ENCODE assay signal across 9 cellular contexts in genomic region chr12:88299567-88300101, GRCh38.
DNase-seq lines count a peak whose midpoint lies in the region; ATAC-seq lines count a peak whose summit lies in the region.
"Had no signal": no experiment of that assay in that cellular context is flagged by ENCODE, and none has a peak within 500 bp of the region (broad histone marks: within the 10 kb centered on the region; RNA-seq: fewer than 3 reads in every experiment).

No MANE protein-coding gene starts in this region.

- peak; percentile 95 for ATAC-seq in activated CD8-positive, alpha-beta memory T cell treated with anti-CD3 and anti-CD28 coated beads, Interleukin-2, amount 10 ng/mL, durations not matched to agents 7 days and 5 days
- peak; percentile 95 for ATAC-seq in HG02623 (IDR thresholded peaks at IDR 0.05; ENCODE audit: unreplicated experiment)
- peak; percentile 97 for ATAC-seq in stimulated activated effector memory CD8-positive, alpha-beta T cell treated with anti-CD3 and anti-CD28 coated beads, Interleukin-12 subunit alpha, Interleukin-12 subunit beta, amount 100 ng/mL, for 72 hours

- H3K4me1 Mint-ChIP-seq in activated CD8-positive, alpha-beta memory T cell treated with anti-CD3 and anti-CD28 coated beads, Interleukin-2, amount 10 ng/mL, durations not matched to agents 7 days and 5 days, result peaks cover 31% of the 10 kb centered on the region
- peaks cover 9% of the 10 kb centered on the region for H3K4me1 Mint-ChIP-seq in stimulated activated effector memory CD8-positive, alpha-beta T cell treated with anti-CD3 and anti-CD28 coated beads, Interleukin-12 subunit alpha, Interleukin-12 subunit beta, amount 100 ng/mL, for 72 hours

- peak overlapping the region; percentile 2 for H3K4me3 Mint-ChIP-seq in activated CD8-positive, alpha-beta memory T cell treated with anti-CD3 and anti-CD28 coated beads, Interleukin-2, amount 10 ng/mL, durations not matched to agents 7 days and 5 days
- H3K4me3 Mint-ChIP-seq in stimulated activated effector memory CD8-positive, alpha-beta T cell treated with anti-CD3 and anti-CD28 coated beads, Interleukin-12 subunit alpha, Interleukin-12 subunit beta, amount 100 ng/mL, for 72 hours, result no peak overlapping the region

- H3K9me3 Mint-ChIP-seq in activated CD8-positive, alpha-beta memory T cell treated with anti-CD3 and anti-CD28 coated beads, Interleukin-2, amount 10 ng/mL, durations not matched to agents 7 days and 5 days (ENCODE audit: low read depth), result peaks cover 4% of the 10 kb centered on the region
- H3K9me3 Mint-ChIP-seq in stimulated activated effector memory CD8-positive, alpha-beta T cell treated with anti-CD3 and anti-CD28 coated beads, Interleukin-12 subunit alpha, Interleukin-12 subunit beta, amount 100 ng/mL, for 72 hours, result peaks cover 2% of the 10 kb centered on the region

- CTCF ChIA-PET in activated CD8-positive, alpha-beta memory T cell treated with anti-CD3 and anti-CD28 coated beads, Interleukin-2, amount 10 ng/mL, durations not matched to agents 7 days and 5 days (lab: Charles Lee), result interaction anchor here (1.1 kb wide), 1 partner anchor 158 kb away, joined by 4 read pairs; the partner anchor contains the start of genes CEP290 and TMTC3

- peaks cover 1% of the 10 kb centered on the region for H3K27me3 Mint-ChIP-seq in activated CD8-positive, alpha-beta memory T cell treated with anti-CD3 and anti-CD28 coated beads, Interleukin-2, amount 10 ng/mL, durations not matched to agents 7 days and 5 days

- H3K36me3 Mint-ChIP-seq in activated CD8-positive, alpha-beta memory T cell treated with anti-CD3 and anti-CD28 coated beads, Interleukin-2, amount 10 ng/mL, durations not matched to agents 7 days and 5 days, result peaks cover 5% of the 10 kb centered on the region
- no peaks in the 10 kb centered on the region for H3K36me3 Mint-ChIP-seq in stimulated activated effector memory CD8-positive, alpha-beta T cell treated with anti-CD3 and anti-CD28 coated beads, Interleukin-12 subunit alpha, Interleukin-12 subunit beta, amount 100 ng/mL, for 72 hours

- DNase-seq in activated CD8-positive, alpha-beta memory T cell treated with anti-CD3 and anti-CD28 coated beads, Interleukin-2, amount 10 ng/mL, durations not matched to agents 7 days and 5 days, result peak; percentile 85
- no peak for DNase-seq in activated CD8-positive, alpha-beta memory T cell treated with anti-CD3 and anti-CD28 coated beads for 24 hours
- DNase-seq in NCI-H226 (peak; percentile 98), dedifferentiated amniotic fluid mesenchymal stem cell (ENCODE audit: extremely low spot score) (peak; percentile 76), HuH-7 (ENCODE audit: low spot score) (no peak), NAMALWA (ENCODE audit: low spot score) (no peak)
- peak; percentile 3 to 68 for DNase-seq in stimulated activated effector memory CD8-positive, alpha-beta T cell treated with anti-CD3 and anti-CD28 coated beads, Interleukin-12 subunit alpha, Interleukin-12 subunit beta, amount 100 ng/mL, for 72 hours (ENCODE audit: low spot score in 2 of 2)
- DNase-seq: DND-41 had no signal

- H3K27ac Mint-ChIP-seq in activated CD8-positive, alpha-beta memory T cell treated with anti-CD3 and anti-CD28 coated beads, Interleukin-2, amount 10 ng/mL, durations not matched to agents 7 days and 5 days, result peak overlapping the region; percentile 81
- H3K27ac Mint-ChIP-seq in stimulated activated effector memory CD8-positive, alpha-beta T cell treated with anti-CD3 and anti-CD28 coated beads, Interleukin-12 subunit alpha, Interleukin-12 subunit beta, amount 100 ng/mL, for 72 hours, result peak overlapping the region; percentile 50

Comparison
In these comparisons a context has a peak if more than half of its experiments do, and no peak if none do; other contexts are left out.
1. DNase-seq: peak in activated CD8-positive, alpha-beta memory T cell treated with anti-CD3 and anti-CD28 coated beads, Interleukin-2, amount 10 ng/mL, durations not matched to agents 7 days and 5 days (single experiment), NCI-H226 (single experiment), dedifferentiated amniotic fluid mesenchymal stem cell (single experiment) and stimulated activated effector memory CD8-positive, alpha-beta T cell treated with anti-CD3 and anti-CD28 coated beads, Interleukin-12 subunit alpha, Interleukin-12 subunit beta, amount 100 ng/mL, for 72 hours (2 of 2); none in activated CD8-positive, alpha-beta memory T cell treated with anti-CD3 and anti-CD28 coated beads for 24 hours (single experiment), HuH-7 (single experiment) and NAMALWA (single experiment).
2. Peak in every context shown above with its lines, with median percentiles within 50 percentile points of each other: ATAC-seq.